ENCODE assay signal across 11 cellular contexts in the genomic region with DNA sequence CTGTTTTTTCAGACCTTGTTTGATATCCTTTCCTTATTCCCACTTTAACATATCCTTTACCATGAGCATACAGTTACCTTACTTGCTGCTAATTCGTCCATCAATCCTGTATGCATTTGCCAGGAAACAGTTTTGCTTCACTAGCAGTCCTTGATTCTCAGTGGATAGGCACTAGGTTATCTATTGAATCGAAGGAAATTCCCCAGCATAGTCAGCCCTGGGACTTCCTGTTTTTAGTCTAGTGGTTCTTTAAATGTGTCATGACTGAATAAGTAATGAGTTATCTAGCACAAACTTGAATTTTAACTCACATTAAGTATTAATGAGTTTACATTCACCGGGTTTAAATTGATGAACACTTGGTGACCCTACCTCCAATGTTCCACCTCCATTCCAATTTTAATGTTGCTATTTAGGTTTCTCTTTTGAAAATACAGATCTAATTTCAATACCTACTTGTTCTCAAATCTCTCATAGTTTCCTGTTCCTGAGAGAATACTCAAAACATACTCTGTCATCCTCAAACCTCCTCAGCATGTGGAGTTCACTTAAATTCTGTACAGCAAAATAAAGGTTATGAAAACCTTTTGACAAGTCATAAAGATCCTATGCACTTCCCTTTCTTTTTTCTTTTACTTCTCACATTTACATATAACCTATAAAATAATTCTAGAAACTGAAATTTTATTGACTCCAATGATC.
DNase-seq lines count a peak whose midpoint lies in the region; ATAC-seq and TF ChIP-seq lines count a peak whose summit lies in the region.
"Had no signal": no experiment of that assay in that cellular context is flagged by ENCODE, and none has a peak within 500 bp of the region (broad histone marks: within the 10 kb centered on the region; RNA-seq: fewer than 3 reads in every experiment).

No MANE protein-coding gene starts in this region.

- DNase-seq in GM13976 (ENCODE audit: low spot score), result peak; percentile 25
- DNase-seq in astrocyte of the hippocampus (ENCODE audit: low read depth, low spot score), result peak; percentile 3
- no peak for DNase-seq in NCI-H526 (lab: John Stamatoyannopoulos, UW)
- no peak for DNase-seq in epidermal melanocyte (ENCODE audit: insufficient read length, low spot score)
- no peak for DNase-seq in cerebellum (ENCODE audit: low spot score)
- DNase-seq in amniotic stem cell (lab: John Stamatoyannopoulos, UW), result no peak
- DNase-seq: amygdala, sigmoid colon, testis had no signal

- no peak for TF ChIP-seq CTCF in GM13976 (IDR thresholded peaks at IDR 0.05; ENCODE audit: borderline replicate concordance, control extremely low read depth, extremely low read depth, insufficient read depth, missing control alignments)

- in situ Hi-C loops in GM13976 (cut with MboI; ENCODE audit: low sequenced_read_pairs, unreplicated experiment), result no loop called here

- peak; percentile 83 for ATAC-seq in GM21360 (IDR thresholded peaks at IDR 0.05; ENCODE audit: unreplicated experiment)
- peak; percentile 91 for ATAC-seq in HG03139 (IDR thresholded peaks at IDR 0.05; ENCODE audit: unreplicated experiment)

Comparison
In these comparisons a context has a peak if more than half of its experiments do, and no peak if none do; other contexts are left out.
1. DNase-seq: peak in GM13976 (single experiment) and astrocyte of the hippocampus (single experiment); none in NCI-H526 (0 of 2), epidermal melanocyte (single experiment), cerebellum (single experiment) and amniotic stem cell (single experiment).